1 cellular context compared by ENCODE assay signal in genomic region chr20:5127204-5127858, GRCh38.
TF ChIP-seq lines count a peak whose summit lies in the region.

No MANE protein-coding gene starts in this region.

TF ChIP-seq in HepG2, 621 proteins besides CTCF, POLR2A, EP300 and RAD21 (continued from another document and continues in another):
- TF ChIP-seq ZNF512B (CRISPR knock-in tag; IDR thresholded peaks at IDR 0.05; ENCODE audit: borderline replicate concordance) (no peak), SP4 (CRISPR knock-in tag; IDR thresholded peaks at IDR 0.05) (no peak; the same call in 1 of the 2 replicates), ZNF569 (CRISPR knock-in tag; IDR thresholded peaks at IDR 0.05; ENCODE audit: borderline replicate concordance) (no peak), CAMTA2 (CRISPR knock-in tag; IDR thresholded peaks at IDR 0.05; ENCODE audit: borderline replicate concordance) (no peak), ZFAT (CRISPR knock-in tag; conservative IDR thresholded peaks at IDR 0.05) (no peak), DNMT3B (CRISPR knock-in tag; conservative IDR thresholded peaks at IDR 0.05) (no peak), IKZF5 (CRISPR knock-in tag; IDR thresholded peaks at IDR 0.05) (no peak), ZSCAN9 (CRISPR knock-in tag; IDR thresholded peaks at IDR 0.05; ENCODE audit: borderline replicate concordance) (no peak), ZNF703 (CRISPR knock-in tag; IDR thresholded peaks at IDR 0.05; ENCODE audit: borderline replicate concordance) (no peak), DR1 (CRISPR knock-in tag; IDR thresholded peaks at IDR 0.05) (no peak), ZNF709 (CRISPR knock-in tag; IDR thresholded peaks at IDR 0.05) (peak; percentile 93), ZNF598 (CRISPR knock-in tag; IDR thresholded peaks at IDR 0.05; ENCODE audit: borderline replicate concordance) (peak; percentile 76; the same call in 1 of the 2 replicates), SKIL (CRISPR knock-in tag; IDR thresholded peaks at IDR 0.05; ENCODE audit: borderline replicate concordance) (no peak; the same call in 1 of the 2 replicates), ZNF407 (CRISPR knock-in tag; IDR thresholded peaks at IDR 0.05; ENCODE audit: not compliant biosample characterization) (peak; percentile 35), ZFP36L2 (CRISPR knock-in tag; IDR thresholded peaks at IDR 0.05) (no peak), ZNF260 (CRISPR knock-in tag; IDR thresholded peaks at IDR 0.05; ENCODE audit: borderline replicate concordance, low read depth) (no peak), CCAR2 (optimal IDR thresholded peaks at IDR 0.05; ENCODE audit: low read depth, low read length) (no peak), ZNF333 (CRISPR knock-in tag; IDR thresholded peaks at IDR 0.05; ENCODE audit: borderline replicate concordance) (no peak), GMEB2 (CRISPR knock-in tag; IDR thresholded peaks at IDR 0.05; ENCODE audit: low read depth) (no peak), NFATC3 (CRISPR knock-in tag; IDR thresholded peaks at IDR 0.05) (no peak), SAFB2 (CRISPR knock-in tag; IDR thresholded peaks at IDR 0.05; ENCODE audit: borderline replicate concordance, low read depth) (no peak; the same call in none of the 2 replicates), AGO2 (optimal IDR thresholded peaks at IDR 0.05; ENCODE audit: low read depth, low read length) (peak; percentile 78), ZBTB40 (IDR thresholded peaks at IDR 0.05) (no peak), ZBTB40 (CRISPR knock-in tag; IDR thresholded peaks at IDR 0.05) (0 out of 2 replicates have a peak, but pooled peaks have one; percentile 56), ELK4 (CRISPR knock-in tag; IDR thresholded peaks at IDR 0.05; ENCODE audit: borderline replicate concordance) (no peak)
